13 cellular contexts compared by ENCODE assay signal in genomic region chr2:240922234-240922981, GRCh38. TPM values are rescaled to one million over a fixed set of nuclear protein-coding genes. Genes with fewer than 3 reads are reported as not detected.
DNase-seq lines count a peak whose midpoint lies in the region; ATAC-seq and TF ChIP-seq lines count a peak whose summit lies in the region.
"Had no signal": no experiment of that assay in that cellular context is flagged by ENCODE, and none has a peak within 500 bp of the region (broad histone marks: within the 10 kb centered on the region; RNA-seq: fewer than 3 reads in every experiment).

No MANE protein-coding gene starts in this region.

- H3K27ac ChIP-seq in left lung = no peak overlapping the region
- peak overlapping the region in 1 of 4 donors; percentile 9 for H3K27ac ChIP-seq in tibial nerve
- H3K27ac ChIP-seq in trophoblast cell (ENCODE audit: low read depth, low read length) = no peak overlapping the region

- H2AFZ ChIP-seq in trophoblast cell (ENCODE audit: insufficient read depth, low read length, poor library complexity) = no peak overlapping the region

- H4K91ac ChIP-seq in trophoblast cell (ENCODE audit: low read depth, low read length) = no peak overlapping the region

- no peak for TF ChIP-seq POLR2A in tibial nerve (IDR thresholded peaks at IDR 0.05)

- no peak overlapping the region for H3K9ac ChIP-seq in trophoblast cell (ENCODE audit: low read length)

- H3K23ac ChIP-seq in trophoblast cell (ENCODE audit: low read length) = no peak overlapping the region

- no peak overlapping the region for H2BK120ac ChIP-seq in trophoblast cell (ENCODE audit: insufficient read depth, low read length, poor library complexity)

- H3K27me3 ChIP-seq in left lung = no peaks in the 10 kb centered on the region
- H3K27me3 ChIP-seq in tibial nerve = no peaks in the 10 kb centered on the region
- peaks cover under 1% of the 10 kb centered on the region for H3K27me3 ChIP-seq in trophoblast cell (ENCODE audit: insufficient read depth, low read length)

- no peak overlapping the region for H2BK12ac ChIP-seq in trophoblast cell (ENCODE audit: low read length)

- H3K27ac Mint-ChIP-seq in activated naive CD4-positive, alpha-beta T cell treated with anti-CD3 and anti-CD28 coated beads, Interleukin-2, amount 10 ng/mL, durations not matched to agents 7 days and 5 days = no peak overlapping the region
- H3K27ac Mint-ChIP-seq in activated CD4-positive, alpha-beta memory T cell treated with anti-CD3 and anti-CD28 coated beads for 36 hours = no peak overlapping the region
- H3K27ac Mint-ChIP-seq: CD4-positive, CD25-positive, alpha-beta regulatory T cell; naive thymus-derived CD4-positive, alpha-beta T cell had no signal

- no peak overlapping the region for H4K8ac ChIP-seq in trophoblast cell (ENCODE audit: low read depth, low read length)

- no peak overlapping the region for H2BK5ac ChIP-seq in trophoblast cell (ENCODE audit: low read depth, low read length, poor library complexity)

- H3K14ac ChIP-seq in trophoblast cell (ENCODE audit: low read length) = no peak overlapping the region

- WGBS in tibial nerve, 2 donors = 74 to 90% methylated on average over 10 to 17 of the region's 18 CpGs
- WGBS in trophoblast cell (ENCODE audit: extremely low coverage, insufficient coverage, insufficient read length) = no CpG with 5 or more reads among the region's 18 CpGs

- H3K79me1 ChIP-seq in trophoblast cell (ENCODE audit: low read length) = no peaks in the 10 kb centered on the region

- H3K79me2 ChIP-seq in trophoblast cell (ENCODE audit: control insufficient read depth, insufficient read depth, low read length, poor library complexity) = no peaks in the 10 kb centered on the region

- CTCF ChIA-PET in activated naive CD4-positive, alpha-beta T cell treated with anti-CD3 and anti-CD28 coated beads, Interleukin-2, amount 10 ng/mL, durations not matched to agents 7 days and 5 days (lab: Charles Lee) = no interaction called here
- CTCF ChIA-PET in activated CD4-positive, alpha-beta memory T cell treated with anti-CD3 and anti-CD28 coated beads for 36 hours (lab: Charles Lee) = no interaction called here

- ATAC-seq in left lung = no peak
- ATAC-seq in GM21367 (IDR thresholded peaks at IDR 0.05; ENCODE audit: unreplicated experiment) = no peak
- ATAC-seq: naive thymus-derived CD4-positive, alpha-beta T cell had no signal

- H4K12ac ChIP-seq in trophoblast cell (ENCODE audit: low read depth, low read length) = no peak overlapping the region

- H3K36me3 ChIP-seq in left lung (no peaks in the 10 kb centered on the region), tibial nerve (no peaks in the 10 kb centered on the region), trophoblast cell (ENCODE audit: control insufficient read depth in 1 of 2, insufficient read depth in 2 of 2, low read length in 2 of 2) (no peaks in the 10 kb centered on the region)
- H3K36me3 ChIP-seq: HAP-1 had no signal

- H3K36me3 Mint-ChIP-seq in activated naive CD4-positive, alpha-beta T cell treated with anti-CD3 and anti-CD28 coated beads, Interleukin-2, amount 10 ng/mL, durations not matched to agents 7 days and 5 days = no peaks in the 10 kb centered on the region
- H3K36me3 Mint-ChIP-seq in activated CD4-positive, alpha-beta memory T cell treated with anti-CD3 and anti-CD28 coated beads for 36 hours = no peaks in the 10 kb centered on the region
- H3K36me3 Mint-ChIP-seq: CD4-positive, CD25-positive, alpha-beta regulatory T cell; naive thymus-derived CD4-positive, alpha-beta T cell had no signal

- H3K27me3 Mint-ChIP-seq in activated naive CD4-positive, alpha-beta T cell treated with anti-CD3 and anti-CD28 coated beads, Interleukin-2, amount 10 ng/mL, durations not matched to agents 7 days and 5 days = peaks cover 12% of the 10 kb centered on the region
- H3K27me3 Mint-ChIP-seq in activated CD4-positive, alpha-beta memory T cell treated with anti-CD3 and anti-CD28 coated beads for 36 hours = no peaks in the 10 kb centered on the region
- H3K27me3 Mint-ChIP-seq: naive thymus-derived CD4-positive, alpha-beta T cell had no signal

- H3K4me2 ChIP-seq in trophoblast cell (ENCODE audit: low read length) = no peak overlapping the region

- POLR2A ChIA-PET in activated CD4-positive, alpha-beta memory T cell treated with anti-CD3 and anti-CD28 coated beads for 36 hours (lab: Charles Lee) = no interaction called here

- no peaks in the 10 kb centered on the region for H3K9me3 Mint-ChIP-seq in activated naive CD4-positive, alpha-beta T cell treated with anti-CD3 and anti-CD28 coated beads, Interleukin-2, amount 10 ng/mL, durations not matched to agents 7 days and 5 days
- H3K9me3 Mint-ChIP-seq in activated CD4-positive, alpha-beta memory T cell treated with anti-CD3 and anti-CD28 coated beads for 36 hours = no peaks in the 10 kb centered on the region
- H3K9me3 Mint-ChIP-seq: CD4-positive, CD25-positive, alpha-beta regulatory T cell; naive thymus-derived CD4-positive, alpha-beta T cell had no signal

- H3K18ac ChIP-seq in trophoblast cell (ENCODE audit: low read length) = no peak overlapping the region

- no peak overlapping the region for H2AK5ac ChIP-seq in trophoblast cell (ENCODE audit: low read length)

- no peak overlapping the region for H3K4ac ChIP-seq in trophoblast cell (ENCODE audit: low read depth, low read length)

- TF ChIP-seq CTCF in left lung (IDR thresholded peaks at IDR 0.05) (no peak), tibial nerve (IDR thresholded peaks at IDR 0.05) (no peak)

- intact Hi-C loops in activated CD4-positive, alpha-beta memory T cell treated with anti-CD3 and anti-CD28 coated beads for 36 hours (cut with micrococcal nuclease) = no loop called here
- intact Hi-C loops in left lung (cut with DNase I) = no loop called here

- H3K4me3 ChIP-seq in left lung = no peak overlapping the region
- H3K4me3 ChIP-seq in tibial nerve = no peak overlapping the region
- H3K4me3 ChIP-seq in trophoblast cell (ENCODE audit: low read depth, low read length) = no peak overlapping the region
- H3K4me3 ChIP-seq: HAP-1 had no signal

- no peaks in the 10 kb centered on the region for H3K9me3 ChIP-seq in left lung
- peaks cover 0 to 10% (median 0%) of the 10 kb centered on the region in 4 donors for H3K9me3 ChIP-seq in tibial nerve
- H3K9me3 ChIP-seq in trophoblast cell (ENCODE audit: insufficient read depth, low read depth, low read length) = no peaks in the 10 kb centered on the region
- H3K9me3 ChIP-seq: HAP-1 had no signal

- H3K4me1 ChIP-seq in left lung (peaks cover 0 to 3% of the 10 kb centered on the region in 2 donors), tibial nerve (peaks cover 0 to 29% (median 5%) of the 10 kb centered on the region in 4 donors), trophoblast cell (ENCODE audit: control insufficient read depth in 1 of 2, insufficient read depth in 2 of 2, low read length in 2 of 2) (no peaks in the 10 kb centered on the region)
- H3K4me1 ChIP-seq: HAP-1 had no signal

- no peaks in the 10 kb centered on the region for H3K4me1 Mint-ChIP-seq in activated naive CD4-positive, alpha-beta T cell treated with anti-CD3 and anti-CD28 coated beads, Interleukin-2, amount 10 ng/mL, durations not matched to agents 7 days and 5 days
- no peaks in the 10 kb centered on the region for H3K4me1 Mint-ChIP-seq in activated CD4-positive, alpha-beta memory T cell treated with anti-CD3 and anti-CD28 coated beads for 36 hours (ENCODE audit: low read depth)
- H3K4me1 Mint-ChIP-seq: naive thymus-derived CD4-positive, alpha-beta T cell had no signal

- no peak for TF ChIP-seq EP300 in tibial nerve (IDR thresholded peaks at IDR 0.05)

- DNase-seq in activated naive CD4-positive, alpha-beta T cell treated with anti-CD3 and anti-CD28 coated beads, Interleukin-2, amount 10 ng/mL, durations not matched to agents 7 days and 5 days = peak; percentile 10
- no peak for DNase-seq in activated naive CD4-positive, alpha-beta T cell treated with Interleukin-2 at 50 U/mL for 16 hours
- DNase-seq in activated CD4-positive, alpha-beta memory T cell treated with anti-CD3 and anti-CD28 coated beads for 36 hours = peak; percentile 6
- DNase-seq in left lung = peak; percentile 30 to 61
- peak; percentile 3 to 11 for DNase-seq in tibial nerve (ENCODE audit: low spot score in 2 of 2)
- no peak for DNase-seq in trophoblast cell
- no peak for DNase-seq in middle frontal gyrus (ENCODE audit: extremely low spot score, low spot score)
- DNase-seq: activated CD4-positive, alpha-beta T cell treated with anti-CD3 and anti-CD28 coated beads, Interleukin-2, amount 50 U/mL, for 1 hour; CD4-positive, CD25-positive, alpha-beta regulatory T cell had no signal

- no peak overlapping the region for H3K4me3 Mint-ChIP-seq in activated naive CD4-positive, alpha-beta T cell treated with anti-CD3 and anti-CD28 coated beads, Interleukin-2, amount 10 ng/mL, durations not matched to agents 7 days and 5 days
- no peak overlapping the region for H3K4me3 Mint-ChIP-seq in activated CD4-positive, alpha-beta memory T cell treated with anti-CD3 and anti-CD28 coated beads for 36 hours
- H3K4me3 Mint-ChIP-seq: CD4-positive, CD25-positive, alpha-beta regulatory T cell; naive thymus-derived CD4-positive, alpha-beta T cell had no signal

RNA-seq across cellular contexts. Expression of gene CROCC2, which starts 16.3 kb away (rescaled TPM):
- not detected for total RNA-seq in activated CD4-positive, alpha-beta memory T cell treated with anti-CD3 and anti-CD28 coated beads for 36 hours
- total RNA-seq in left lung (1 to 10 TPM in 1 of 2 donors, under 1 TPM in 1; 0.32 to 2.3 TPM), tibial nerve (1 to 10 TPM in 1 of 4 donors, under 1 TPM in 1, not detected in 2; 0.44 to 1.2 TPM)
- polyA plus RNA-seq in trophoblast cell (2013) = not detected in 2 replicates
- total RNA-seq: CD4-positive, CD25-positive, alpha-beta regulatory T cell; subcutaneous adipose tissue had no signal
- polyA plus RNA-seq: CD4-positive, CD25-positive, alpha-beta regulatory T cell; naive thymus-derived CD4-positive, alpha-beta T cell had no signal

RNA-seq across cellular contexts. Expression of gene MAB21L4, which starts 26.5 kb away (rescaled TPM):
- not detected for total RNA-seq in activated CD4-positive, alpha-beta memory T cell treated with anti-CD3 and anti-CD28 coated beads for 36 hours
- total RNA-seq in left lung (10 to 100 TPM; 20.6 to 35.7 TPM), tibial nerve (not detected)
- polyA plus RNA-seq in trophoblast cell (2013) = 0.04 and 0.08 TPM in 2 replicates
- total RNA-seq: CD4-positive, CD25-positive, alpha-beta regulatory T cell; naive thymus-derived CD4-positive, alpha-beta T cell; subcutaneous adipose tissue had no signal
- polyA plus RNA-seq: CD4-positive, CD25-positive, alpha-beta regulatory T cell; naive thymus-derived CD4-positive, alpha-beta T cell had no signal

RNA-seq across cellular contexts. Expression of gene AGXT, which starts 53.8 kb away (rescaled TPM):
- total RNA-seq in activated CD4-positive, alpha-beta memory T cell treated with anti-CD3 and anti-CD28 coated beads for 36 hours = not detected
- total RNA-seq in left lung (not detected), tibial nerve (under 1 TPM in 1 of 4 donors, not detected in 3; 0.30 TPM)
- not detected in 2 replicates for polyA plus RNA-seq in trophoblast cell (2013)
- total RNA-seq: CD4-positive, CD25-positive, alpha-beta regulatory T cell; naive thymus-derived CD4-positive, alpha-beta T cell had no signal
- polyA plus RNA-seq: CD4-positive, CD25-positive, alpha-beta regulatory T cell; naive thymus-derived CD4-positive, alpha-beta T cell had no signal

Comparison
In these comparisons a context has a peak if more than half of its experiments do, and no peak if none do; other contexts are left out.
1. DNase-seq: peak in activated naive CD4-positive, alpha-beta T cell treated with anti-CD3 and anti-CD28 coated beads, Interleukin-2, amount 10 ng/mL, durations not matched to agents 7 days and 5 days (single experiment), activated CD4-positive, alpha-beta memory T cell treated with anti-CD3 and anti-CD28 coated beads for 36 hours (single experiment), left lung (2 of 2) and tibial nerve (2 of 2); none in activated naive CD4-positive, alpha-beta T cell treated with Interleukin-2 at 50 U/mL for 16 hours (single experiment), trophoblast cell (0 of 2) and middle frontal gyrus (single experiment).
2. RNA of gene MAB21L4, which starts 26.5 kb away (total RNA-seq): 20.6 to 35.7 TPM in left lung; not detected in activated CD4-positive, alpha-beta memory T cell treated with anti-CD3 and anti-CD28 coated beads for 36 hours and not detected in tibial nerve; every median in the first group is over 10 times any median in the second.